Comparison of ENCODE assay signal across 8 cellular contexts in the genomic region with DNA sequence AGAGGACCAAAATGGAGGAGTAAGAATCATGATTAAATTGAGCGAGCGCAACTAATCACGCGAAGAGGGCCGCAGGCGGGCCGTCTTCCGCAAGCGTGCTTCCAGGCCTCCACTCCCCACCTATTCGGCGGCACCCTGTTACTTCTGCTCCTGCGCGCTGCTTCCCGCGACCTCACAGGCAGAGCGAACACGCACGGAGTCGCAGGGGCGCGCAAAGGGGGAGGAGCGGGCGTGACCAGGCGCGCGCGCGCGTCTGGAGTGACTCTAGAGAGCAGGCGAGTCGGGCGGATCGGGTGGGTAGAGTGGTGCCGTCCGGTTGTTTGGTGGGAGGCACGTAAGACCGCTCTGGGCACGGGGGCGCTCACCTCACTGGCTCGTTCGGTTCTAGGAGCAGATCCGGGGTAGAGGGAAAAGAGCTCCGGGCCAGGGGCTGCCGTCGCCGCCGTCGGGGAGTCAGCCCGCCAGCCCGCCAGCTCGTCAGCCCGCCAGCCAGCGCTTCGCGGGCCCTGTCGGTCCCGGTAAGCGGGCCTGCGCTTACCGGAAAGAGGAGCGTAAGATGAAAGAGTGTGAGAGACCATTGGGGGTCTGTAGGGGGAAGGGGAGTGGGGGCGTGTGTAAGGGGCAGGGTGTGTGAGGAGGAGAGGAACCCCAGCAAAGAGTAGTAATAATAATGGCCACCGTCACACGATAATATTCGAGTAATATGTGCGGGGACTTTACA. TPM values are rescaled to one million over a fixed set of nuclear protein-coding genes. Genes with fewer than 3 reads are reported as not detected.
DNase-seq lines count a peak whose midpoint lies in the region; ATAC-seq and TF ChIP-seq lines count a peak whose summit lies in the region.

A gene (plus strand): TSS at position 377 of the 721 bp plus-strand sequence. CDS start 4,652 bp downstream, outside the sequence.

- no peaks in the 10 kb centered on the region for H3K27me3 ChIP-seq in BLaER1 treated with 17β-estradiol and CSF1 and Interleukin-3, amounts not matched to agents 10 nM and 100 nM
- H3K27me3 ChIP-seq in left lung, result no peaks in the 10 kb centered on the region

- peaks cover 30 to 43% (median 37%) of the 10 kb centered on the region in 11 experiments for H4K20me1 ChIP-seq in BLaER1 treated with 17β-estradiol and CSF1 and Interleukin-3, amounts not matched to agents 10 nM and 100 nM

- H3K27ac ChIP-seq in BLaER1 treated with 17β-estradiol and CSF1 and Interleukin-3, amounts not matched to agents 10 nM and 100 nM, result peak within 1 kb of the TSS; percentile 89 to 99 (median 99)
- H3K27ac ChIP-seq in left lung, result peak within 1 kb of the TSS; percentile 99 to 100

- intact Hi-C loops in left lung (cut with DNase I), result no loop called here

- peaks cover 3 to 23% (median 5%) of the 10 kb centered on the region in 11 experiments; a peak in 21 of 22 replicates for H3K36me3 ChIP-seq in BLaER1 treated with 17β-estradiol and CSF1 and Interleukin-3, amounts not matched to agents 10 nM and 100 nM
- H3K36me3 ChIP-seq in left lung, result peaks cover 0 to 4% of the 10 kb centered on the region in 2 donors

- peak within 1 kb of the TSS; percentile 92 to 99 (median 95) for H3K4me2 ChIP-seq in BLaER1 treated with 17β-estradiol and CSF1 and Interleukin-3, amounts not matched to agents 10 nM and 100 nM

- peak within 1 kb of the TSS; percentile 64 to 91 (median 86) for H3K4me3 ChIP-seq in BLaER1 treated with 17β-estradiol and CSF1 and Interleukin-3, amounts not matched to agents 10 nM and 100 nM
- H3K4me3 ChIP-seq in left lung, result peak within 1 kb of the TSS; percentile 54 to 59

- peak within 1 kb of the TSS; percentile 88 to 99 (median 97) for H3K9ac ChIP-seq in BLaER1 treated with 17β-estradiol and CSF1 and Interleukin-3, amounts not matched to agents 10 nM and 100 nM

- peak; percentile 99 for DNase-seq in NCI-H748 (lab: John Stamatoyannopoulos, UW; ENCODE audit: unreplicated experiment)
- peak; percentile 98 for DNase-seq in activated CD4-positive, alpha-beta T cell treated with anti-CD3 and anti-CD28 coated beads, Interleukin-2, amount 50 U/mL, for 1 hour
- DNase-seq in dedifferentiated amniotic fluid mesenchymal stem cell (ENCODE audit: extremely low spot score), result peak; percentile 94
- peak; percentile 98 to 100 for DNase-seq in left lung
- DNase-seq in stimulated activated CD4-positive, alpha-beta T cell treated with anti-CD3 and anti-CD28 coated beads, Interleukin-2, amount 100 ng/mL, for 48 hours, result peak; percentile 95 to 96

- peaks cover 54 to 61% (median 56%) of the 10 kb centered on the region in 10 experiments for H3K4me1 ChIP-seq in BLaER1 treated with 17β-estradiol and CSF1 and Interleukin-3, amounts not matched to agents 10 nM and 100 nM
- H3K4me1 ChIP-seq in left lung, result peaks cover 27 to 50% of the 10 kb centered on the region in 2 donors

- H3K9me3 ChIP-seq in BLaER1 treated with 17β-estradiol and CSF1 and Interleukin-3, amounts not matched to agents 10 nM and 100 nM (replicated peaks in 1 of 11), result no peaks in the 10 kb centered on the region
- H3K9me3 ChIP-seq in left lung, result no peaks in the 10 kb centered on the region

- no peak for TF ChIP-seq CTCF in left lung (IDR thresholded peaks at IDR 0.05)

- ATAC-seq in GM19351 (IDR thresholded peaks at IDR 0.05; ENCODE audit: unreplicated experiment) (peak; percentile 71), HG03521 (IDR thresholded peaks at IDR 0.05; ENCODE audit: unreplicated experiment) (peak; percentile 78), left lung (peak; percentile 88)

RNA-seq across cellular contexts. Expression of the gene that starts here (rescaled TPM):
- total RNA-seq in left lung, result 10 to 100 TPM; 65.8 to 75.9 TPM

Comparison
In these comparisons a context has a peak if more than half of its experiments do, and no peak if none do; other contexts are left out.
1. Peak in every context shown above with its lines: DNase-seq, ATAC-seq, H3K4me3 ChIP-seq and H3K27ac ChIP-seq.